23 cellular contexts compared by ENCODE assay signal in genomic region chr7:53326634-53327033, GRCh38.
"Had no signal": no experiment of that assay in that cellular context is flagged by ENCODE, and none has a peak within 500 bp of the region (broad histone marks: within the 10 kb centered on the region; RNA-seq: fewer than 3 reads in every experiment).

No MANE protein-coding gene starts in this region.

- ATAC-seq: heart right ventricle; left colon; lower lobe of right lung; naive thymus-derived CD4-positive, alpha-beta T cell; right cardiac atrium; T-helper 17 cell had no signal

- H3K4me3 Mint-ChIP-seq: activated CD4-positive, alpha-beta memory T cell treated with anti-CD3 and anti-CD28 coated beads for 36 hours; activated naive CD8-positive, alpha-beta T cell treated with anti-CD3 and anti-CD28 coated beads, Interleukin-2, amount 10 ng/mL, durations not matched to agents 7 days and 5 days; naive thymus-derived CD4-positive, alpha-beta T cell; stimulated activated naive CD8-positive, alpha-beta T cell treated with anti-CD3 and anti-CD28 coated beads, Interleukin-15, Interleukin-2, amounts not matched to agents 100 ng/mL and 50 ng/mL, for 24 hours; T-helper 17 cell had no signal

- H3K27ac Mint-ChIP-seq: activated CD4-positive, alpha-beta memory T cell treated with anti-CD3 and anti-CD28 coated beads for 36 hours; activated naive CD8-positive, alpha-beta T cell treated with anti-CD3 and anti-CD28 coated beads, Interleukin-2, amount 10 ng/mL, durations not matched to agents 7 days and 5 days; naive thymus-derived CD4-positive, alpha-beta T cell; stimulated activated naive CD8-positive, alpha-beta T cell treated with anti-CD3 and anti-CD28 coated beads, Interleukin-15, Interleukin-2, amounts not matched to agents 100 ng/mL and 50 ng/mL, for 24 hours; T-helper 17 cell had no signal

- H3K4me1 Mint-ChIP-seq: activated naive CD8-positive, alpha-beta T cell treated with anti-CD3 and anti-CD28 coated beads, Interleukin-2, amount 10 ng/mL, durations not matched to agents 7 days and 5 days; naive thymus-derived CD4-positive, alpha-beta T cell; T-helper 17 cell had no signal

- H3K9me3 ChIP-seq: lower lobe of right lung, neutrophil, ovary had no signal

- H3K27ac ChIP-seq: heart right ventricle, lower lobe of right lung, neutrophil, ovary, tibial artery had no signal

- H3K36me3 Mint-ChIP-seq: activated naive CD8-positive, alpha-beta T cell treated with anti-CD3 and anti-CD28 coated beads, Interleukin-2, amount 10 ng/mL, durations not matched to agents 7 days and 5 days; naive thymus-derived CD4-positive, alpha-beta T cell had no signal

- H3K27me3 Mint-ChIP-seq: activated CD4-positive, alpha-beta memory T cell treated with anti-CD3 and anti-CD28 coated beads for 36 hours; activated naive CD8-positive, alpha-beta T cell treated with anti-CD3 and anti-CD28 coated beads, Interleukin-2, amount 10 ng/mL, durations not matched to agents 7 days and 5 days; naive thymus-derived CD4-positive, alpha-beta T cell; stimulated activated naive CD8-positive, alpha-beta T cell treated with anti-CD3 and anti-CD28 coated beads, Interleukin-15, Interleukin-2, amounts not matched to agents 100 ng/mL and 50 ng/mL, for 24 hours; T-helper 17 cell had no signal

- H3K36me3 ChIP-seq: heart right ventricle, lower lobe of right lung, neutrophil, ovary, tibial artery had no signal

- H3K4me1 ChIP-seq: heart right ventricle, lower lobe of right lung, tibial artery had no signal

- H3K27me3 ChIP-seq: heart right ventricle, neutrophil, ovary, tibial artery had no signal

- H3K4me3 ChIP-seq: heart right ventricle, lower lobe of right lung, ovary, tibial artery had no signal

- DNase-seq: activated CD4-positive, alpha-beta memory T cell treated with anti-CD3 and anti-CD28 coated beads for 36 hours; activated CD4-positive, alpha-beta T cell treated with anti-CD3 and anti-CD28 coated beads for 48 hours; activated naive CD4-positive, alpha-beta T cell treated with Interleukin-2 at 50 U/mL for 16 hours; activated naive CD8-positive, alpha-beta T cell treated with anti-CD3 and anti-CD28 coated beads, Interleukin-2, amount 10 ng/mL, durations not matched to agents 7 days and 5 days; activated T-cell treated with anti-CD3 and anti-CD28 coated beads, Interleukin-2, amount 50 U/mL, for 48 hours; amniotic stem cell; cortex of kidney; effector CD4-positive, alpha-beta T cell; erythroblast; foreskin fibroblast; heart right ventricle; left colon; lower lobe of right lung; naive thymus-derived CD4-positive, alpha-beta T cell; ovary; right cardiac atrium; stimulated activated CD4-positive, alpha-beta T cell treated with anti-CD3 and anti-CD28 coated beads, Interleukin-4, amount 100 ng/mL, for 4 hours; substantia nigra; SW 1271; T-helper 17 cell; tibial artery had no signal
